In genomic region chr19:14528419-14529253, GRCh38 we compare ENCODE assay signal across 7 cellular contexts. TPM values are rescaled to one million over a fixed set of nuclear protein-coding genes. Genes with fewer than 3 reads are reported as not detected.
DNase-seq lines count a peak whose midpoint lies in the region; ATAC-seq, FAIRE-seq and TF ChIP-seq lines count a peak whose summit lies in the region.

No MANE protein-coding gene starts in this region.

- H4K5ac ChIP-seq in IMR-90 (ENCODE audit: low read depth, low read length): no peak overlapping the region

- H3K9ac ChIP-seq in IMR-90 (ENCODE audit: low read depth, low read length) (peak overlapping the region; percentile 19; the same call in 1 of the 2 replicates), iPS-18a (ENCODE audit: low read length) (no peak overlapping the region), stomach smooth muscle (ENCODE audit: low read length in 2 of 2) (peak overlapping the region in 1 of 2 donors; percentile 29)

- dilution Hi-C loops in IMR-90 (cut with HindIII; ENCODE audit: low sequenced_read_pairs, unreplicated experiment): no loop called here

- POLR2A ChIA-PET in IMR-90 (lab: Charles Lee; ENCODE audit: unreplicated experiment): no interaction called here

- no peak for TF ChIP-seq POLR2A in IMR-90 (IDR thresholded peaks at IDR 0.05; ENCODE audit: low read depth, low read length)

- H3K27ac Mint-ChIP-seq in activated T-helper 17 cell treated with anti-CD3 and anti-CD28 coated beads, Interleukin-2, amount 50 U/mL, for 72 hours: peak overlapping the region; percentile 96

- no peak overlapping the region for H2AK5ac ChIP-seq in IMR-90 (ENCODE audit: low read depth, low read length)

- ATAC-seq in IMR-90 (ENCODE audit: low read depth) (no peak), HG03139 (IDR thresholded peaks at IDR 0.05; ENCODE audit: unreplicated experiment) (no peak), GM18519 (IDR thresholded peaks at IDR 0.05; ENCODE audit: low FRiP score, unreplicated experiment) (no peak)
- peak; percentile 1 for ATAC-seq in activated T-helper 17 cell treated with anti-CD3 and anti-CD28 coated beads, Interleukin-2, amount 50 U/mL, for 72 hours (replicated peaks)

- no peak for FAIRE-seq in RCC 7860 (lab: Jason Lieb, UNC)

- no peak for TF ChIP-seq RAD21 in IMR-90 (IDR thresholded peaks at IDR 0.05; ENCODE audit: low read length)

- H3K9me1 ChIP-seq in IMR-90 (ENCODE audit: insufficient read depth, low read length): peaks cover 5% of the 10 kb centered on the region; the same call in 1 of the 2 replicates

- H3K27me3 ChIP-seq in IMR-90 (ENCODE audit: control insufficient read depth, insufficient read depth, low read length) (no peaks in the 10 kb centered on the region), iPS-18a (ENCODE audit: control insufficient read depth, insufficient read depth, low read length) (no peaks in the 10 kb centered on the region), stomach smooth muscle (ENCODE audit: control insufficient read depth in 1 of 2, insufficient read depth in 2 of 2, low read length in 2 of 2) (no peaks in the 10 kb centered on the region)

- WGBS in IMR-90 (ENCODE audit: extremely low coverage in 2 of 2, insufficient read length in 1 of 2), 2 experiments: 70% methylated on average over 20 of the region's 39 CpGs; no CpG with 5 or more reads in 1 of the 2 experiments

- H3K23ac ChIP-seq in IMR-90 (ENCODE audit: low read depth, low read length): no peak overlapping the region

- no peaks in the 10 kb centered on the region for H3K9me3 ChIP-seq in IMR-90 (ENCODE audit: control insufficient read depth, insufficient read depth, low read length)
- H3K9me3 ChIP-seq in iPS-18a (ENCODE audit: control insufficient read depth, low read depth, low read length): no peaks in the 10 kb centered on the region
- no peaks in the 10 kb centered on the region for H3K9me3 ChIP-seq in stomach smooth muscle (ENCODE audit: control insufficient read depth in 2 of 2, low read length in 2 of 2)

- H2BK20ac ChIP-seq in IMR-90 (ENCODE audit: low read depth, low read length): no peak overlapping the region

- CTCF ChIA-PET in IMR-90 (lab: Yijun Ruan, JAX): no interaction called here

- H4K91ac ChIP-seq in IMR-90 (ENCODE audit: insufficient read depth, low read depth, low read length): no peak overlapping the region

- no peak overlapping the region for H2BK15ac ChIP-seq in IMR-90 (ENCODE audit: low read depth, low read length)

- in situ Hi-C loops in IMR-90 (cut with MboI; ENCODE audit: low sequenced_read_pairs): no loop called here

- peak overlapping the region; percentile 95 for H3K4me3 Mint-ChIP-seq in activated T-helper 17 cell treated with anti-CD3 and anti-CD28 coated beads, Interleukin-2, amount 50 U/mL, for 72 hours

- H2AK9ac ChIP-seq in IMR-90 (replicated peaks; ENCODE audit: low read depth, low read length, poor library complexity): peak overlapping the region; percentile 18

- H3K4me1 Mint-ChIP-seq in activated T-helper 17 cell treated with anti-CD3 and anti-CD28 coated beads, Interleukin-2, amount 50 U/mL, for 72 hours: peaks cover 17% of the 10 kb centered on the region

- H3K36me3 ChIP-seq in IMR-90 (ENCODE audit: control insufficient read depth, insufficient read depth, low read length): no peaks in the 10 kb centered on the region
- H3K36me3 ChIP-seq in iPS-18a (ENCODE audit: control insufficient read depth, low read depth, low read length): no peaks in the 10 kb centered on the region
- no peaks in the 10 kb centered on the region for H3K36me3 ChIP-seq in stomach smooth muscle (ENCODE audit: control insufficient read depth in 2 of 2, insufficient read depth in 2 of 2, low read length in 2 of 2)

- no peak overlapping the region; the same call in 1 of the 2 replicates for H3K27ac ChIP-seq in IMR-90 (ENCODE audit: insufficient read depth, low read length)
- H3K27ac ChIP-seq in iPS-18a (ENCODE audit: low read length): no peak overlapping the region
- H3K27ac ChIP-seq in stomach smooth muscle (ENCODE audit: low read length): peak overlapping the region; percentile 41

- H4K20me1 ChIP-seq in IMR-90 (ENCODE audit: insufficient read depth, low read length): peaks cover 3% of the 10 kb centered on the region; the same call in 1 of the 2 replicates

- H2BK5ac ChIP-seq in IMR-90 (ENCODE audit: low read depth, low read length, poor library complexity, severe bottlenecking): no peak overlapping the region

- peaks cover 2% of the 10 kb centered on the region; the same call in 1 of the 2 replicates for H3K4me1 ChIP-seq in IMR-90 (ENCODE audit: control insufficient read depth, insufficient read depth, low read length)
- peaks cover 5% of the 10 kb centered on the region for H3K4me1 ChIP-seq in iPS-18a (ENCODE audit: control insufficient read depth, low read depth, low read length)
- peaks cover 3% of the 10 kb centered on the region for H3K4me1 ChIP-seq in stomach smooth muscle (ENCODE audit: control insufficient read depth, insufficient read depth, low read length)

- intact Hi-C loops in IMR-90 (cut with micrococcal nuclease): no loop called here

- peak overlapping the region; percentile 92 for H2AFZ ChIP-seq in IMR-90 (replicated peaks; ENCODE audit: low read length, poor library complexity)

- H3K56ac ChIP-seq in IMR-90 (ENCODE audit: extremely low read depth, insufficient read depth, low read length): no peak overlapping the region

- DNase-seq in IMR-90 (no peak), RCC 7860 (ENCODE audit: low spot score) (no peak)

- no peak overlapping the region for H2BK120ac ChIP-seq in IMR-90 (ENCODE audit: low read depth, low read length)

- H3K4me2 ChIP-seq in IMR-90 (ENCODE audit: low read depth, low read length): peak overlapping the region; percentile 62

- no peak overlapping the region for H3K4ac ChIP-seq in IMR-90 (ENCODE audit: low read depth, low read length)

- TF ChIP-seq CTCF in IMR-90 (conservative IDR thresholded peaks at IDR 0.05; ENCODE audit: low read depth, low read length): no peak

- peaks cover 18% of the 10 kb centered on the region for H3K36me3 Mint-ChIP-seq in activated T-helper 17 cell treated with anti-CD3 and anti-CD28 coated beads, Interleukin-2, amount 50 U/mL, for 72 hours (ENCODE audit: low read depth)

- H3K4me3 ChIP-seq in IMR-90 (ENCODE audit: insufficient read depth, low read depth, low read length) (peak overlapping the region; percentile 57), iPS-18a (ENCODE audit: low read length) (peak overlapping the region; percentile 63), stomach smooth muscle (ENCODE audit: low read length in 2 of 2) (peak overlapping the region; percentile 54 to 97)

- BruUV-seq in IMR-90 (replicated peaks; lab: Mats Ljungman, UMichigan): no TSS peak

- H3K18ac ChIP-seq in IMR-90 (ENCODE audit: low read depth, low read length): no peak overlapping the region

- H4K8ac ChIP-seq in IMR-90 (ENCODE audit: low read depth in 2 of 2, low read length in 2 of 2): peak overlapping the region in 1 of 2 experiments; percentile 49; a peak in 1 of 4 replicates

- no peaks in the 10 kb centered on the region for H3K27me3 Mint-ChIP-seq in activated T-helper 17 cell treated with anti-CD3 and anti-CD28 coated beads, Interleukin-2, amount 50 U/mL, for 72 hours

- no peaks in the 10 kb centered on the region for H3K9me3 Mint-ChIP-seq in activated T-helper 17 cell treated with anti-CD3 and anti-CD28 coated beads, Interleukin-2, amount 50 U/mL, for 72 hours

- H3K14ac ChIP-seq in IMR-90 (replicated peaks; ENCODE audit: low read depth, low read length): no peak overlapping the region

- peaks cover 10 to 34% of the 10 kb centered on the region in 2 experiments; a peak in 3 of 4 replicates for H3K79me1 ChIP-seq in IMR-90 (ENCODE audit: low read depth in 1 of 2, low read length in 2 of 2)

TF ChIP-seq in IMR-90, 13 proteins besides CTCF, POLR2A, EP300 and RAD21:
- TF ChIP-seq NFE2L2 (IDR thresholded peaks at IDR 0.05; ENCODE audit: low read depth, low read length): no peak
- TF ChIP-seq FOS (IDR thresholded peaks at IDR 0.05; ENCODE audit: low read depth, low read length): no peak
- 0 out of 2 replicates have a peak, but pooled peaks have one; percentile 18 for TF ChIP-seq CEBPB (IDR thresholded peaks at IDR 0.05; ENCODE audit: low read depth, low read length)

RNA-seq across cellular contexts. Expression of gene TECR, which starts 0.8 kb away (rescaled TPM):
- total RNA-seq in IMR-90 (2012; rRNA removed): 35.8 and 46.2 TPM in 2 replicates
- 81.2 and 102 TPM in 2 replicates for polyA plus RNA-seq in IMR-90 (2012; rRNA removed)
- polyA plus RNA-seq in IMR-90 (2012; cell fraction: cytosol; rRNA removed): 74.3 and 124 TPM in 2 replicates
- 111 and 215 TPM in 2 replicates for polyA plus RNA-seq in IMR-90 (2012; cell fraction: nucleus; rRNA removed; ENCODE audit: low replicate concordance)
- 100 to 1,000 TPM; 100 to 139 TPM for total RNA-seq in activated T-helper 17 cell treated with anti-CD3 and anti-CD28 coated beads, Interleukin-2, amount 50 U/mL, for 72 hours

RNA-seq across cellular contexts. Expression of gene DNAJB1, which starts 10.4 kb away (rescaled TPM):
- 82.5 and 88.2 TPM in 2 replicates for total RNA-seq in IMR-90 (2012; rRNA removed)
- polyA plus RNA-seq in IMR-90 (2012; rRNA removed): 91.1 and 95.4 TPM in 2 replicates
- polyA plus RNA-seq in IMR-90 (2012; cell fraction: cytosol; rRNA removed): 73.4 and 172 TPM in 2 replicates
- 38.3 and 63.8 TPM in 2 replicates for polyA plus RNA-seq in IMR-90 (2012; cell fraction: nucleus; rRNA removed; ENCODE audit: low replicate concordance)
- 100 to 1,000 TPM in 1 of 2 donors, 10 to 100 TPM in 1; 79.4 to 140 TPM for total RNA-seq in activated T-helper 17 cell treated with anti-CD3 and anti-CD28 coated beads, Interleukin-2, amount 50 U/mL, for 72 hours

RNA-seq across cellular contexts. Expression of gene GIPC1, which starts 32.7 kb away (rescaled TPM):
- 74.2 and 77.5 TPM in 2 replicates for total RNA-seq in IMR-90 (2012; rRNA removed)
- polyA plus RNA-seq in IMR-90 (2012; rRNA removed): 133 and 153 TPM in 2 replicates
- 151 and 196 TPM in 2 replicates for polyA plus RNA-seq in IMR-90 (2012; cell fraction: cytosol; rRNA removed)
- 93.4 and 205 TPM in 2 replicates for polyA plus RNA-seq in IMR-90 (2012; cell fraction: nucleus; rRNA removed; ENCODE audit: low replicate concordance)
- total RNA-seq in activated T-helper 17 cell treated with anti-CD3 and anti-CD28 coated beads, Interleukin-2, amount 50 U/mL, for 72 hours: 10 to 100 TPM; 23.4 to 44.9 TPM

RNA-seq across cellular contexts. Expression of gene NDUFB7, which starts 43.2 kb away (rescaled TPM):
- 337 and 436 TPM in 2 replicates for total RNA-seq in IMR-90 (2012; rRNA removed)
- polyA plus RNA-seq in IMR-90 (2012; rRNA removed): 523 and 591 TPM in 2 replicates
- 616 and 949 TPM in 2 replicates for polyA plus RNA-seq in IMR-90 (2012; cell fraction: cytosol; rRNA removed)
- polyA plus RNA-seq in IMR-90 (2012; cell fraction: nucleus; rRNA removed; ENCODE audit: low replicate concordance): 86.4 and 295 TPM in 2 replicates
- 100 to 1,000 TPM in 1 of 2 donors, 10 to 100 TPM in 1; 79.7 to 132 TPM for total RNA-seq in activated T-helper 17 cell treated with anti-CD3 and anti-CD28 coated beads, Interleukin-2, amount 50 U/mL, for 72 hours

RNA-seq across cellular contexts. Expression of gene PTGER1, which starts 53.5 kb away (rescaled TPM):
- 0.28 and 0.54 TPM in 2 replicates for total RNA-seq in IMR-90 (2012; rRNA removed)
- 0.60 and 1.6 TPM in 2 replicates for polyA plus RNA-seq in IMR-90 (2012; rRNA removed)
- polyA plus RNA-seq in IMR-90 (2012; cell fraction: cytosol; rRNA removed): 0.90 and 2.7 TPM in 2 replicates
- 0.52 and 2.4 TPM in 2 replicates for polyA plus RNA-seq in IMR-90 (2012; cell fraction: nucleus; rRNA removed; ENCODE audit: low replicate concordance)
- total RNA-seq in activated T-helper 17 cell treated with anti-CD3 and anti-CD28 coated beads, Interleukin-2, amount 50 U/mL, for 72 hours: under 1 TPM in 1 of 2 donors, not detected in 1; 0.17 TPM
